ENCODE assay signal across 8 cellular contexts in the genomic region with DNA sequence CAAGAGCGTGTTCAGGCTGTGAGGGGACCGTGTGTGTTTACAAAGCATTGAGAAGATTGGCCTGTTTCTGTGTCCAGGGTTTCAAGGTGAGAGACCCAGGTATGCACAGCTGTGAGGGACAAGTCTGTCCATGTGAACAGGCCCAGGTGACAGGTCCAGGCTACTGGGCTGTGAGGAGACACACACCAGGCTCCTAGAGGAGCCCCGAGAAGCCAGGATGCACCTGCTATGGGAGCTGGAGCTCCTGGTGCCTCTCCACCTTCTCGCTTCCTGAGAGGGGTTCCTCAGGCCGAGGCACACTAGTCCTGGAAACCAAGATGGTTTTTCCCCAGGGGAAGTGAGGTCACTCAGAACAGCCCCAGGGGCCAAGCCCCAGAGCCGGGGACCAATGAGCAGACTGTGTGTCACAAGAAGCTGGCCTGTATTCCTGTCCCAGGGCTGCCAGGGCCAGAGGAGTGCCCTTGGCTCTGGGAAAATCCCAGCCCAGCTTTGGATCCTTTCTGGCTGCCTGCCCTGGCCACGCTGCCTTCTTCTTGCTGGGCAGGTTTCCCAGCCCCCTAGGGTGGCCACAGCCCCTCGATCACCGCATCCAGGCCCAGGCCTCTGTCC.
DNase-seq lines count a peak whose midpoint lies in the region; ATAC-seq, FAIRE-seq and TF ChIP-seq lines count a peak whose summit lies in the region.

No MANE protein-coding gene starts in this region.

- DNase-seq in GM19239 (ENCODE audit: insufficient read length, low spot score) (peak; percentile 36), Panc1 (ENCODE audit: low read depth, low spot score) (no peak), glomerular visceral epithelial cell (ENCODE audit: extremely low spot score) (peak; percentile 87), MV-4-11 (lab: John Stamatoyannopoulos, UW) (no peak), nephron progenitor cell (no peak)
- no peak for DNase-seq in CD4-positive, alpha-beta T cell
- no peak for DNase-seq in stimulated activated naive CD4-positive, alpha-beta T cell (lab: John Stamatoyannopoulos, UW)

- BruUV-seq in Panc1 (replicated peaks; lab: Mats Ljungman, UMichigan), result no TSS peak

- CTCF ChIA-PET in Panc1 (lab: Charles Lee), result no interaction called here
- CTCF ChIA-PET in CD4-positive, alpha-beta T cell (lab: Charles Lee), result no interaction called here

- in situ Hi-C loops in Panc1 (cut with HindIII; ENCODE audit: low pct_unique_long_range_greater_than_20kb, low sequenced_read_pairs), result no loop called here

- TF ChIP-seq CTCF in Panc1 (IDR thresholded peaks at IDR 0.05) (no peak), nephron progenitor cell (IDR thresholded peaks at IDR 0.05) (no peak)
- TF ChIP-seq CTCF in CD4-positive, alpha-beta T cell (IDR thresholded peaks at IDR 0.05), result no peak

- H3K36me3 ChIP-seq in Panc1 (ENCODE audit: control insufficient read depth, insufficient read depth, low read length), result no peaks in the 10 kb centered on the region

- H3K4me1 Mint-ChIP-seq in nephron progenitor cell, result peaks cover 30% of the 10 kb centered on the region
- H3K4me1 Mint-ChIP-seq in CD4-positive, alpha-beta T cell (ENCODE audit: low read depth), result peaks cover 20% of the 10 kb centered on the region

- FAIRE-seq in GM19239 (lab: Jason Lieb, UNC), result no peak

- POLR2A ChIA-PET in Panc1 (lab: Charles Lee), result no interaction called here
- POLR2A ChIA-PET in CD4-positive, alpha-beta T cell (lab: Charles Lee), result no interaction called here

- H3K27me3 ChIP-seq in Panc1 (ENCODE audit: control insufficient read depth, insufficient read depth, low read length), result no peaks in the 10 kb centered on the region
- H3K27me3 ChIP-seq in CD4-positive, alpha-beta T cell (ENCODE audit: control insufficient read depth, insufficient read depth, low read length), result no peaks in the 10 kb centered on the region

- ATAC-seq in Panc1, result peak; percentile 55; the same call in 1 of the 2 replicates
- ATAC-seq in CD4-positive, alpha-beta T cell (ENCODE audit: poor library complexity), result no peak

- no peaks in the 10 kb centered on the region; the same call in 1 of the 2 replicates for H3K4me1 ChIP-seq in Panc1 (ENCODE audit: control insufficient read depth, insufficient read depth, low read length)

- no peak overlapping the region for H3K4me3 ChIP-seq in Panc1 (ENCODE audit: low read depth in 2 of 2, low read length in 2 of 2)
- H3K4me3 ChIP-seq in skin epidermis, result no peak overlapping the region

- no peaks in the 10 kb centered on the region for H3K36me3 Mint-ChIP-seq in nephron progenitor cell (ENCODE audit: low read depth)
- H3K36me3 Mint-ChIP-seq in CD4-positive, alpha-beta T cell (ENCODE audit: low read depth), result peaks cover 23% of the 10 kb centered on the region

- no peak overlapping the region for H3K27ac Mint-ChIP-seq in nephron progenitor cell
- no peak overlapping the region for H3K27ac Mint-ChIP-seq in CD4-positive, alpha-beta T cell

- peaks cover 3% of the 10 kb centered on the region for H3K27me3 Mint-ChIP-seq in nephron progenitor cell (ENCODE audit: low read depth, poor library complexity)
- H3K27me3 Mint-ChIP-seq in CD4-positive, alpha-beta T cell, result no peaks in the 10 kb centered on the region

- H3K9me3 ChIP-seq in Panc1 (ENCODE audit: control insufficient read depth, insufficient read depth, low read depth, low read length), result no peaks in the 10 kb centered on the region
- no peaks in the 10 kb centered on the region for H3K9me3 ChIP-seq in CD4-positive, alpha-beta T cell (ENCODE audit: control insufficient read depth, low read length)

- H3K27ac ChIP-seq in Panc1 (ENCODE audit: low read length) (peak overlapping the region; percentile 29; the same call in 1 of the 2 replicates), skin epidermis (peak overlapping the region in 20 of 21 experiments; percentile 5 to 85 (median 66))
- H3K27ac ChIP-seq in CD4-positive, alpha-beta T cell (ENCODE audit: low read depth, low read length), result no peak overlapping the region

- no peak overlapping the region for H3K4me3 Mint-ChIP-seq in nephron progenitor cell
- no peak overlapping the region for H3K4me3 Mint-ChIP-seq in CD4-positive, alpha-beta T cell

- intact Hi-C loops in Panc1 (cut with micrococcal nuclease; ENCODE audit: unreplicated experiment), result no loop called here
- intact Hi-C loops in CD4-positive, alpha-beta T cell (cut with DNase I, micrococcal nuclease), result loop anchor here in 1 of 2 experiments (10.0 kb wide), 1 partner anchor 611 kb away; no protein-coding TSS in a partner anchor

- H3K9me3 Mint-ChIP-seq in nephron progenitor cell, result no peaks in the 10 kb centered on the region
- no peaks in the 10 kb centered on the region for H3K9me3 Mint-ChIP-seq in CD4-positive, alpha-beta T cell

Comparison
In these comparisons a context has a peak if more than half of its experiments do, and no peak if none do; other contexts are left out.
1. DNase-seq: peak in GM19239 (single experiment) and glomerular visceral epithelial cell (single experiment); none in Panc1 (single experiment), MV-4-11 (single experiment), nephron progenitor cell (single experiment), CD4-positive, alpha-beta T cell (0 of 10) and stimulated activated naive CD4-positive, alpha-beta T cell (0 of 6).